29 cellular contexts compared by ENCODE assay signal in the genomic region with DNA sequence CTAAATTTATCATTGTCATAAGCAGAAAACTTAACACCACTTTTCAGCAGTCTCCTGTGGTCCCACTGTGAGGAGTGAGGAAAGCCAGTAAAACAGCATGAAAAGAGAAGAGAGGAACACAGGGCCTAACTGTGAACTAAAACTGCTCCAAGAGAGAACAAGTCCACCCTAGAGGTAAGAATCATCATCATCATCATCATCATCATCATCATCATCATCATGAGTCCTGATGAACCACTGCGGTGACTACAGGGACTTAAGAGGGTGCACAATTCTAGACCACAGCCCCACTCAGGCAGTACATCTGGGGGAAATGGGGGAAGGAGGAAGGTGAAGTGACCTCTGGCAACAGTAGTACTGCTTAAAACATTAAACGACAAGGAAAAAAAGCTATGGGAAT.
"Had no signal": no experiment of that assay in that cellular context is flagged by ENCODE, and none has a peak within 500 bp of the region (broad histone marks: within the 10 kb centered on the region; RNA-seq: fewer than 3 reads in every experiment).

No MANE protein-coding gene starts in this region.

- H3K4me3 ChIP-seq: gastrocnemius medialis, left ventricle myocardium inferior, lung, mucosa of descending colon, prostate gland, sigmoid colon, smooth muscle cell, suprapubic skin, tibial artery had no signal

- H3K36me3 ChIP-seq: prostate gland had no signal

- ATAC-seq: activated T-cell treated with anti-CD3 and anti-CD28 coated beads, Interleukin-2, amount 50 U/mL, for 4 hours; gastrocnemius medialis; mucosa of descending colon; stimulated activated memory B cell treated with anti-CD40 and anti-IgM and Interleukin-4, amounts not matched to agents 10 μg/mL and 1 μg/mL and 100 μg/mL, for 72 hours had no signal

- H3K27ac Mint-ChIP-seq: activated CD4-positive, alpha-beta memory T cell treated with anti-CD3 and anti-CD28 coated beads for 36 hours; activated naive CD4-positive, alpha-beta T cell treated with anti-CD3 and anti-CD28 coated beads, Interleukin-2, amount 50 U/mL, for 24 hours; activated T-helper 2 cell treated with anti-CD3 and anti-CD28 coated beads, Interferon-gamma antibody, Interleukin-2, Interleukin-4, amounts not matched to agents 10 μg/mL and 5 μg/mL and 100 μg/mL, durations not matched to agents 14 hours and 24 hours and 36 hours; nephron progenitor cell; stimulated activated memory B cell treated with anti-CD40 and anti-IgM and Interleukin-4, amounts not matched to agents 10 μg/mL and 1 μg/mL and 100 μg/mL, for 72 hours had no signal

- H3K9me3 Mint-ChIP-seq: activated CD4-positive, alpha-beta memory T cell treated with anti-CD3 and anti-CD28 coated beads for 36 hours; activated naive CD4-positive, alpha-beta T cell treated with anti-CD3 and anti-CD28 coated beads, Interleukin-2, amount 50 U/mL, for 24 hours; activated T-cell treated with anti-CD3 and anti-CD28 coated beads, Interleukin-2, amount 50 U/mL, for 4 hours had no signal

- H3K4me3 Mint-ChIP-seq: activated CD4-positive, alpha-beta memory T cell treated with anti-CD3 and anti-CD28 coated beads for 36 hours; activated naive CD4-positive, alpha-beta T cell treated with anti-CD3 and anti-CD28 coated beads, Interleukin-2, amount 50 U/mL, for 24 hours; activated T-cell treated with anti-CD3 and anti-CD28 coated beads, Interleukin-2, amount 50 U/mL, for 4 hours; naive B cell; nephron progenitor cell; stimulated activated memory B cell treated with anti-CD40 and anti-IgM and Interleukin-4, amounts not matched to agents 10 μg/mL and 1 μg/mL and 100 μg/mL, for 72 hours had no signal

- H3K9me3 ChIP-seq: gastrocnemius medialis, left ventricle myocardium inferior, mucosa of descending colon, neutrophil, prostate gland, sigmoid colon, suprapubic skin, tibial artery had no signal

- H3K27me3 ChIP-seq: gastrocnemius medialis, neutrophil, sigmoid colon, suprapubic skin, tibial artery had no signal

- DNase-seq: activated CD4-positive, alpha-beta memory T cell treated with anti-CD3 and anti-CD28 coated beads for 36 hours; activated CD4-positive, alpha-beta T cell treated with anti-CD3 and anti-CD28 coated beads for 48 hours; activated CD8-positive, alpha-beta memory T cell treated with anti-CD3 and anti-CD28 coated beads, Interleukin-2, amount 50 U/mL, for 4 hours; activated T-cell treated with anti-CD3 and anti-CD28 coated beads, Interleukin-2, amount 50 U/mL, for 4 hours; anterior cingulate cortex; dermis blood vessel endothelial cell; effector CD4-positive, alpha-beta T cell; gastrocnemius medialis; glutamatergic neuron; islet precursor cell; left ventricle myocardium inferior; mucosa of descending colon; naive B cell; nephron progenitor cell; retina; sigmoid colon; stimulated activated CD4-positive, alpha-beta T cell treated with anti-CD3 and anti-CD28 coated beads, Interleukin-1b, Interleukin-23, amount 100 ng/mL, for 48 hours; stimulated activated CD4-positive, alpha-beta T cell treated with anti-CD3 and anti-CD28 coated beads, Interleukin-4, amount 100 ng/mL, for 4 hours; stimulated activated CD8-positive, alpha-beta memory T cell treated with anti-CD3 and anti-CD28 coated beads, Interleukin-4, amount 100 ng/mL, for 48 hours; tibial artery had no signal

- H3K27me3 Mint-ChIP-seq: activated CD4-positive, alpha-beta memory T cell treated with anti-CD3 and anti-CD28 coated beads for 36 hours; activated naive CD4-positive, alpha-beta T cell treated with anti-CD3 and anti-CD28 coated beads, Interleukin-2, amount 50 U/mL, for 24 hours; naive B cell; stimulated activated memory B cell treated with anti-CD40 and anti-IgM and Interleukin-4, amounts not matched to agents 10 μg/mL and 1 μg/mL and 100 μg/mL, for 72 hours had no signal

- H3K27ac ChIP-seq: gastrocnemius medialis, left ventricle myocardium inferior, neutrophil, prostate gland, sigmoid colon, suprapubic skin, tibial artery, VCaP had no signal

- H3K4me1 ChIP-seq: left ventricle myocardium inferior, prostate gland, sigmoid colon, suprapubic skin, tibial artery had no signal
